ENCODE assay signal across 21 cellular contexts in genomic region chr10:123203393-123204126, GRCh38. TPM values are rescaled to one million over a fixed set of nuclear protein-coding genes. Genes with fewer than 3 reads are reported as not detected.
DNase-seq lines count a peak whose midpoint lies in the region; ATAC-seq, FAIRE-seq and TF ChIP-seq lines count a peak whose summit lies in the region.
"Had no signal": no experiment of that assay in that cellular context is flagged by ENCODE, and none has a peak within 500 bp of the region (broad histone marks: within the 10 kb centered on the region; RNA-seq: fewer than 3 reads in every experiment).

No MANE protein-coding gene starts in this region.

- H3K79me2 ChIP-seq in GM23338 (replicated peaks; ENCODE audit: insufficient read depth) = no peaks in the 10 kb centered on the region

- WGBS in pancreas, 2 donors = 86 to 87% methylated on average over 6 of the region's 6 CpGs

- H4K20me1 ChIP-seq in GM23338 (replicated peaks; ENCODE audit: insufficient read depth) = no peaks in the 10 kb centered on the region

- no peaks in the 10 kb centered on the region for H3K27me3 ChIP-seq in pancreas
- no peaks in the 10 kb centered on the region for H3K27me3 ChIP-seq in GM23338 (ENCODE audit: insufficient read depth)
- H3K27me3 ChIP-seq: thyroid gland had no signal

- H3K27me3 Mint-ChIP-seq in GM23338 (ENCODE audit: insufficient read depth, low read depth, poor library complexity) = no peaks in the 10 kb centered on the region
- H3K27me3 Mint-ChIP-seq: activated naive CD4-positive, alpha-beta T cell treated with anti-CD3 and anti-CD28 coated beads, Interleukin-2, amount 10 ng/mL, durations not matched to agents 7 days and 5 days; natural killer cell treated with Interleukin-12 subunit alpha and Interleukin-12 subunit beta and Interleukin-15 and Interleukin-18, amount 100 ng/mL, for 72 hours had no signal

- peak overlapping the region; percentile 29 for H3K27ac ChIP-seq in epithelial cell of prostate
- no peak overlapping the region for H3K27ac ChIP-seq in pancreas
- no peak overlapping the region for H3K27ac ChIP-seq in GM23338 (ENCODE audit: low read depth)
- H3K27ac ChIP-seq: thyroid gland had no signal

- no peaks in the 10 kb centered on the region for H3K4me1 ChIP-seq in pancreas
- H3K4me1 ChIP-seq in GM23338 (ENCODE audit: insufficient read depth) = no peaks in the 10 kb centered on the region
- H3K4me1 ChIP-seq: thyroid gland had no signal

- intact Hi-C loops in pancreas (cut with DNase I) = no loop called here

- peaks cover 10% of the 10 kb centered on the region for H3K36me3 Mint-ChIP-seq in GM23338 (ENCODE audit: low read depth)

- no peak overlapping the region for H3K4me2 ChIP-seq in GM23338

- H3K9me3 ChIP-seq in pancreas = no peaks in the 10 kb centered on the region
- H3K9me3 ChIP-seq: thyroid gland had no signal

- peaks cover 14% of the 10 kb centered on the region for H3K4me1 Mint-ChIP-seq in GM23338

- FAIRE-seq in pancreas (lab: Jason Lieb, UNC) = no peak

- peak in 3 of 4 donors; percentile 86 to 95 (median 86) for ATAC-seq in pancreas
- ATAC-seq in GM18909 (IDR thresholded peaks at IDR 0.05; ENCODE audit: poor library complexity, unreplicated experiment) = no peak
- no peak for ATAC-seq in GM23338

- DNase-seq in DMS53 (lab: John Stamatoyannopoulos, UW) (peak; percentile 95), NCI-H2196 treated with DMSO at 0.1 percent for 48 hours (lab: John Stamatoyannopoulos, UW; ENCODE audit: unreplicated experiment) (peak; percentile 33), epithelial cell of prostate (ENCODE audit: low read depth, low spot score) (peak; percentile 16), pancreas (peak in 2 of 6 donors; percentile 14 to 19), NCI-H1436 (lab: John Stamatoyannopoulos, UW) (no peak), GM23338 (ENCODE audit: low spot score) (no peak), amniotic stem cell (lab: John Stamatoyannopoulos, UW) (no peak)
- DNase-seq: activated CD4-positive, alpha-beta T cell treated with anti-CD3 and anti-CD28 coated beads for 4 hours; activated naive CD4-positive, alpha-beta T cell treated with anti-CD3 and anti-CD28 coated beads, Interleukin-2, amount 10 ng/mL, durations not matched to agents 7 days and 5 days; C1 segment of cervical spinal cord; Kasumi-1; NCI-H187 treated with DMSO at 0.1 percent for 48 hours; NK-92 treated with Interleukin-12 subunit alpha and Interleukin-12 subunit beta, amount 100 ng/mL, for 24 hours; right cardiac atrium; stimulated activated CD4-positive, alpha-beta T cell treated with anti-CD3 and anti-CD28 coated beads, Interleukin-1b, Interleukin-23, amount 100 ng/mL, for 48 hours; T1000; thyroid gland had no signal

- no peak overlapping the region for H3K4me3 Mint-ChIP-seq in GM23338
- H3K4me3 Mint-ChIP-seq: activated naive CD4-positive, alpha-beta T cell treated with anti-CD3 and anti-CD28 coated beads, Interleukin-2, amount 10 ng/mL, durations not matched to agents 7 days and 5 days; natural killer cell treated with Interleukin-12 subunit alpha and Interleukin-12 subunit beta and Interleukin-15 and Interleukin-18, amount 100 ng/mL, for 72 hours had no signal

- H3K9me3 Mint-ChIP-seq in GM23338 = no peaks in the 10 kb centered on the region; the same call in 1 of the 3 replicates
- H3K9me3 Mint-ChIP-seq: natural killer cell treated with Interleukin-12 subunit alpha and Interleukin-12 subunit beta and Interleukin-15 and Interleukin-18, amount 100 ng/mL, for 72 hours had no signal

- no peak overlapping the region for H2AFZ ChIP-seq in GM23338

- no peak for TF ChIP-seq CTCF in pancreas (IDR thresholded peaks at IDR 0.05)
- no peak for TF ChIP-seq CTCF in GM23338 (conservative IDR thresholded peaks at IDR 0.05; ENCODE audit: low read depth in 2 of 2)

- H3K27ac Mint-ChIP-seq in GM23338 = no peak overlapping the region
- H3K27ac Mint-ChIP-seq: activated naive CD4-positive, alpha-beta T cell treated with anti-CD3 and anti-CD28 coated beads, Interleukin-2, amount 10 ng/mL, durations not matched to agents 7 days and 5 days had no signal

- no peak overlapping the region for H3K4me3 ChIP-seq in pancreas
- no peak overlapping the region for H3K4me3 ChIP-seq in GM23338
- H3K4me3 ChIP-seq: lung, thyroid gland had no signal

- no peaks in the 10 kb centered on the region for H3F3A ChIP-seq in GM23338 (replicated peaks; ENCODE audit: low read depth)

- H3K36me3 ChIP-seq in pancreas (no peaks in the 10 kb centered on the region), GM23338 (ENCODE audit: insufficient read depth) (no peaks in the 10 kb centered on the region)
- H3K36me3 ChIP-seq: thyroid gland had no signal

- no peaks in the 10 kb centered on the region for H3K9me2 ChIP-seq in GM23338 (ENCODE audit: insufficient read depth)

TF ChIP-seq in GM23338, 12 proteins besides CTCF, POLR2A, EP300 and RAD21:
- no peak for TF ChIP-seq NANOG (IDR thresholded peaks at IDR 0.05; ENCODE audit: borderline replicate concordance)
- no peak for TF ChIP-seq ZNF331 (CRISPR knock-in tag; IDR thresholded peaks at IDR 0.05; ENCODE audit: low read depth)
- TF ChIP-seq STAT1 (IDR thresholded peaks at IDR 0.05; ENCODE audit: unreplicated experiment) = no peak
- no peak for TF ChIP-seq ZNF462 (CRISPR knock-in tag; IDR thresholded peaks at IDR 0.05)

RNA-seq across cellular contexts. Expression of gene BUB3, which starts 49.4 kb away (rescaled TPM):
- 10 to 100 TPM; 15.9 to 33.8 (median 24.0) TPM for total RNA-seq in pancreas
- 10 to 100 TPM in 1 of 2 donors, 1 to 10 TPM in 1; 10.0 to 24.5 TPM for polyA plus RNA-seq in pancreas
- 272 and 361 TPM in 2 replicates for total RNA-seq in GM23338 (2014; rRNA removed; shearing (Covaris generic))
- 197 and 243 TPM in 2 replicates for polyA plus RNA-seq in GM23338 (2016; fragmentation: Nextera tagmentation; extraction: Ambion mirVana)

RNA-seq across cellular contexts. Expression of gene HMX2, which starts 55.6 kb away (rescaled TPM):
- under 1 TPM in 3 of 6 donors, not detected in 3; 0.14 to 0.25 (median 0.14) TPM for total RNA-seq in pancreas
- polyA plus RNA-seq in pancreas = under 1 TPM in 1 of 2 donors, not detected in 1; 0.19 TPM
- total RNA-seq in GM23338 (2014; rRNA removed; shearing (Covaris generic)) = 0.97 and 2.6 TPM in 2 replicates
- 3.1 and 3.4 TPM in 2 replicates for polyA plus RNA-seq in GM23338 (2016; fragmentation: Nextera tagmentation; extraction: Ambion mirVana)
- total RNA-seq: fibroblast of lung; lung; natural killer cell treated with Interleukin-12 subunit alpha and Interleukin-12 subunit beta and Interleukin-15 and Interleukin-18, amount 100 ng/mL, for 72 hours; right cardiac atrium; thyroid gland had no signal
- polyA plus RNA-seq: fibroblast of lung, lung, right cardiac atrium had no signal

Comparison
In these comparisons a context has a peak if more than half of its experiments do, and no peak if none do; other contexts are left out.
1. DNase-seq: peak in DMS53 (single experiment), NCI-H2196 treated with DMSO at 0.1 percent for 48 hours (single experiment) and epithelial cell of prostate (single experiment); none in NCI-H1436 (single experiment), GM23338 (single experiment) and amniotic stem cell (single experiment).
2. ATAC-seq: peak in pancreas (3 of 4); none in GM18909 (single experiment) and GM23338 (single experiment).